10 cellular contexts compared by ENCODE assay signal in genomic region chr13:114111577-114111976, GRCh38.
DNase-seq lines count a peak whose midpoint lies in the region; ATAC-seq and TF ChIP-seq lines count a peak whose summit lies in the region.
"Had no signal": no experiment of that assay in that cellular context is flagged by ENCODE, and none has a peak within 500 bp of the region (broad histone marks: within the 10 kb centered on the region; RNA-seq: fewer than 3 reads in every experiment).

No MANE protein-coding gene starts in this region.

- H3K27me3 Mint-ChIP-seq in nephron progenitor cell (ENCODE audit: low read depth, poor library complexity) = peaks cover 16% of the 10 kb centered on the region

- peaks cover 82% of the 10 kb centered on the region for H3K4me1 Mint-ChIP-seq in nephron progenitor cell

- peak overlapping the region; percentile 66 for H3K27ac Mint-ChIP-seq in nephron progenitor cell

- peaks cover 68% of the 10 kb centered on the region for H3K4me1 ChIP-seq in DND-41 (ENCODE audit: insufficient read depth, low read length)

- TF ChIP-seq CTCF in DND-41 (IDR thresholded peaks at IDR 0.05; ENCODE audit: borderline replicate concordance, extremely low read depth, low read length, poor library complexity, severe bottlenecking) = no peak
- TF ChIP-seq CTCF in NB4 (IDR thresholded peaks at IDR 0.05; ENCODE audit: low read depth, low read length) = no peak
- no peak for TF ChIP-seq CTCF in brain microvascular endothelial cell (IDR thresholded peaks at IDR 0.05; ENCODE audit: low read depth, low read length, missing control alignments)
- TF ChIP-seq CTCF in nephron progenitor cell (IDR thresholded peaks at IDR 0.05) = no peak

- no peak overlapping the region for H2AFZ ChIP-seq in DND-41 (ENCODE audit: low read depth, low read length)

- ATAC-seq in DND-41 (ENCODE audit: insufficient read depth, low read depth) = peak; percentile 30; the same call in 1 of the 3 replicates
- ATAC-seq in HG03045 (IDR thresholded peaks at IDR 0.05; ENCODE audit: unreplicated experiment) = no peak

- H3K9ac ChIP-seq in DND-41 (ENCODE audit: low read depth, low read length) = peak overlapping the region; percentile 55

- no peaks in the 10 kb centered on the region for H3K9me3 Mint-ChIP-seq in nephron progenitor cell

- POLR2A ChIA-PET in HEK293T (lab: Yijun Ruan, JAX) = interaction anchor here (1.9 kb wide), 1 partner anchor 46 kb away, joined by 8 read pairs; no protein-coding TSS in a partner anchor

- in situ Hi-C loops in brain microvascular endothelial cell (cut with HindIII; ENCODE audit: low pct_ligation_motif_present, low sequenced_read_pairs) = no loop called here

- H3K27me3 ChIP-seq in DND-41 (ENCODE audit: insufficient read depth, low read length, poor library complexity) (no peaks in the 10 kb centered on the region), brain microvascular endothelial cell (replicated peaks) (no peaks in the 10 kb centered on the region)

- H3K4me2 ChIP-seq in DND-41 (ENCODE audit: insufficient read depth, low read length) = peak overlapping the region; percentile 47

- peak overlapping the region; percentile 94 for H3K27ac ChIP-seq in DND-41 (ENCODE audit: low read length)
- H3K27ac ChIP-seq in brain microvascular endothelial cell = peak overlapping the region; percentile 5
- H3K27ac ChIP-seq: epithelial cell of prostate had no signal

- H3K79me2 ChIP-seq in DND-41 (ENCODE audit: insufficient read depth, low read length) = peaks cover 86% of the 10 kb centered on the region

- no peak overlapping the region for H3K4me3 Mint-ChIP-seq in nephron progenitor cell

- no peaks in the 10 kb centered on the region for H3K36me3 Mint-ChIP-seq in nephron progenitor cell (ENCODE audit: low read depth)

- no peaks in the 10 kb centered on the region for H3K9me3 ChIP-seq in DND-41 (ENCODE audit: insufficient read depth, low read length, severe bottlenecking)

- CTCF ChIA-PET in HEK293T (lab: Yijun Ruan, JAX) = no interaction called here

- H4K20me1 ChIP-seq in DND-41 (ENCODE audit: insufficient read depth, low read length) = peaks cover 67% of the 10 kb centered on the region

- H3K36me3 ChIP-seq in DND-41 (ENCODE audit: insufficient read depth, low read length) = peaks cover 29% of the 10 kb centered on the region
- peaks cover 17% of the 10 kb centered on the region for H3K36me3 ChIP-seq in brain microvascular endothelial cell (replicated peaks)

- TF ChIP-seq POLR2A in NB4 (IDR thresholded peaks at IDR 0.05; ENCODE audit: extremely low read depth, insufficient read length) = no peak

- H3K4me3 ChIP-seq in DND-41 (ENCODE audit: low read depth in 1 of 2, low read length in 2 of 2) (peak overlapping the region in 1 of 2 experiments; percentile 6; a peak in 1 of 4 replicates), NB4 (ENCODE audit: low read depth, low read length) (peak overlapping the region; percentile 28), brain microvascular endothelial cell (ENCODE audit: low read depth, low read length) (no peak overlapping the region)

- DNase-seq in DND-41 = peak; percentile 48
- peak; percentile 82 for DNase-seq in NB4 (ENCODE audit: low read depth)
- no peak for DNase-seq in brain microvascular endothelial cell
- DNase-seq in nephron progenitor cell = no peak
- no peak for DNase-seq in SW 1271 (lab: John Stamatoyannopoulos, UW)
- no peak for DNase-seq in HEK293T (ENCODE audit: extremely low spot score)
- DNase-seq in stimulated activated CD4-positive, alpha-beta T cell treated with anti-CD3 and anti-CD28 coated beads, Interleukin-2, amount 100 ng/mL, for 48 hours = no peak
- DNase-seq: NCI-H526 treated with DMSO at 0.1 percent for 48 hours had no signal

TF ChIP-seq in HEK293T, 16 proteins besides CTCF, POLR2A, EP300 and RAD21:
- TF ChIP-seq LEF1 (IDR thresholded peaks at IDR 0.05; ENCODE audit: borderline replicate concordance) = no peak
- no peak for TF ChIP-seq HDGF (IDR thresholded peaks at IDR 0.05; ENCODE audit: borderline replicate concordance)
- TF ChIP-seq ELF4 (IDR thresholded peaks at IDR 0.05) = no peak
- no peak for TF ChIP-seq ARNT (IDR thresholded peaks at IDR 0.05)
- no peak for TF ChIP-seq NFRKB (IDR thresholded peaks at IDR 0.05)
- no peak for TF ChIP-seq FOXK2 (IDR thresholded peaks at IDR 0.05)
- TF ChIP-seq SP1 (IDR thresholded peaks at IDR 0.05) = no peak
- no peak for TF ChIP-seq BHLHE40 (IDR thresholded peaks at IDR 0.05; ENCODE audit: borderline replicate concordance)
- no peak for TF ChIP-seq FOXM1 (IDR thresholded peaks at IDR 0.05; ENCODE audit: borderline replicate concordance)
- TF ChIP-seq L3MBTL2 (conservative IDR thresholded peaks at IDR 0.05) = no peak
- no peak for TF ChIP-seq TARDBP (IDR thresholded peaks at IDR 0.05)
- TF ChIP-seq FOXA1 (IDR thresholded peaks at IDR 0.05) = no peak
- TF ChIP-seq SUZ12 (IDR thresholded peaks at IDR 0.05) = no peak
- no peak for TF ChIP-seq ZNF384 (IDR thresholded peaks at IDR 0.05)
- no peak for TF ChIP-seq PKNOX1 (IDR thresholded peaks at IDR 0.05)
- TF ChIP-seq CTBP1 (IDR thresholded peaks at IDR 0.05; ENCODE audit: borderline replicate concordance) = no peak

Comparison
In these comparisons a context has a peak if more than half of its experiments do, and no peak if none do; other contexts are left out.
1. DNase-seq: peak in DND-41 (single experiment) and NB4 (single experiment); none in brain microvascular endothelial cell (single experiment), nephron progenitor cell (single experiment), SW 1271 (0 of 2), HEK293T (single experiment) and stimulated activated CD4-positive, alpha-beta T cell treated with anti-CD3 and anti-CD28 coated beads, Interleukin-2, amount 100 ng/mL, for 48 hours (0 of 2).